ENCODE assay signal across 1 cellular context in genomic region chr3:159929181-159929893, GRCh38.
TF ChIP-seq lines count a peak whose summit lies in the region.

No MANE protein-coding gene starts in this region.

TF ChIP-seq in HepG2, 621 proteins besides CTCF, POLR2A, EP300 and RAD21 (continued from another document and continues in another):
- TF ChIP-seq ZBTB39 (CRISPR knock-in tag; IDR thresholded peaks at IDR 0.05) (no peak), ZSCAN29 (CRISPR knock-in tag; conservative IDR thresholded peaks at IDR 0.05) (no peak), ZBTB8A (CRISPR knock-in tag; IDR thresholded peaks at IDR 0.05; ENCODE audit: borderline replicate concordance, low read depth) (no peak), PBX3 (CRISPR knock-in tag; IDR thresholded peaks at IDR 0.05; ENCODE audit: borderline replicate concordance) (no peak), MZF1 (CRISPR knock-in tag; IDR thresholded peaks at IDR 0.05; ENCODE audit: borderline replicate concordance) (no peak), ZNF281 (CRISPR knock-in tag; IDR thresholded peaks at IDR 0.05; ENCODE audit: borderline replicate concordance) (no peak), ARID3A (IDR thresholded peaks at IDR 0.05; ENCODE audit: low read depth, low read length) (0 out of 2 replicates have a peak, but pooled peaks have one; percentile 11), ATF1 (CRISPR knock-in tag; IDR thresholded peaks at IDR 0.05) (peak; percentile 26; the same call in 1 of the 2 replicates), CEBPG (CRISPR knock-in tag; IDR thresholded peaks at IDR 0.05) (0 out of 2 replicates have a peak, but pooled peaks have one; percentile 6), SMC3 (IDR thresholded peaks at IDR 0.05; ENCODE audit: low read length) (peak; percentile 94), ZNF775 (CRISPR knock-in tag; IDR thresholded peaks at IDR 0.05; ENCODE audit: borderline replicate concordance) (no peak), ZUFSP (CRISPR knock-in tag; IDR thresholded peaks at IDR 0.05; ENCODE audit: borderline replicate concordance) (no peak), SP5 (CRISPR knock-in tag; IDR thresholded peaks at IDR 0.05; ENCODE audit: borderline replicate concordance, low read depth) (no peak), TERF1 (CRISPR knock-in tag; IDR thresholded peaks at IDR 0.05) (no peak), GABPB1 (CRISPR knock-in tag; IDR thresholded peaks at IDR 0.05) (peak; percentile 58), ZNF275 (CRISPR knock-in tag; IDR thresholded peaks at IDR 0.05; ENCODE audit: borderline replicate concordance) (no peak), CREBL2 (CRISPR knock-in tag; IDR thresholded peaks at IDR 0.05; ENCODE audit: borderline replicate concordance) (no peak), GMEB2 (CRISPR knock-in tag; IDR thresholded peaks at IDR 0.05; ENCODE audit: low read depth) (no peak), ONECUT2 (CRISPR knock-in tag; IDR thresholded peaks at IDR 0.05) (no peak), ZNF790 (CRISPR knock-in tag; IDR thresholded peaks at IDR 0.05; ENCODE audit: borderline replicate concordance) (no peak), HOXD1 (CRISPR knock-in tag; IDR thresholded peaks at IDR 0.05) (no peak), ZXDC (CRISPR knock-in tag; IDR thresholded peaks at IDR 0.05) (no peak), DMAP1 (CRISPR knock-in tag; IDR thresholded peaks at IDR 0.05) (no peak), ZBTB2 (CRISPR knock-in tag; IDR thresholded peaks at IDR 0.05; ENCODE audit: low read depth) (no peak), ZNF891 (CRISPR knock-in tag; IDR thresholded peaks at IDR 0.05) (no peak), ZNF44 (CRISPR knock-in tag; IDR thresholded peaks at IDR 0.05) (no peak), TOPORS (CRISPR knock-in tag; IDR thresholded peaks at IDR 0.05) (no peak), ZIK1 (CRISPR knock-in tag; IDR thresholded peaks at IDR 0.05; ENCODE audit: borderline replicate concordance, low read depth) (no peak), KDM5A (IDR thresholded peaks at IDR 0.05; ENCODE audit: borderline replicate concordance, low read length) (no peak), ZBTB44 (CRISPR knock-in tag; IDR thresholded peaks at IDR 0.05) (no peak), NR2F2 (IDR thresholded peaks at IDR 0.05; ENCODE audit: borderline replicate concordance, low read depth) (no peak), ZNF225 (CRISPR knock-in tag; IDR thresholded peaks at IDR 0.05) (no peak), ZNF572 (CRISPR knock-in tag; IDR thresholded peaks at IDR 0.05) (no peak), MTF1 (CRISPR knock-in tag; IDR thresholded peaks at IDR 0.05) (no peak), ZNF761 (CRISPR knock-in tag; conservative IDR thresholded peaks at IDR 0.05) (no peak)
